31 cellular contexts compared by ENCODE assay signal in the genomic region with DNA sequence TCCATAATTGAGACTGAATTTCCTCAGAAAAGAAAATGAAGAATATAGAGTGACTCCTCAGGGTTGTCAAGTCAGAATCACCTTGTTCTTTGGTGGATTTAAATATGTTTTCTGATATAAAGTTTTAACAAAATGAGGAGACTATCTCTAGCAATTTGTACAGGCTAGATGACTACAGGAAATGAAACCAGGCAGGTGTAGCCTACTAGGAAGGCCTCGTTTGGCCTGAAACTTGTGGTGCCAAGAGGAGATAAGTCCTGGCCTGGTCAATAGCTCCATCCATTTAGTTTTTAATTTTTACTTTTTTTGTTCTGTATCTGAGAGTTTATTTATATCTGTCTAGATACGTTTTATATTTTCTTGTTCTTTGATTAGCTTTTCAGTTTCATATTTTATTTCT. TPM values are rescaled to one million over a fixed set of nuclear protein-coding genes. Genes with fewer than 3 reads are reported as not detected.
A peak's percentile ranks its signal among the peaks of the same experiment; 100 is the strongest.
DNase-seq lines count a peak whose midpoint lies in the region; ATAC-seq, FAIRE-seq and TF ChIP-seq lines count a peak whose summit lies in the region.
"Had no signal": no experiment of that assay in that cellular context is flagged by ENCODE, and none has a peak within 500 bp of the region (broad histone marks: within the 10 kb centered on the region; RNA-seq: fewer than 3 reads in every experiment).

No MANE protein-coding gene starts in this region.

- no peak overlapping the region for H3K27ac Mint-ChIP-seq in natural killer cell treated with Interleukin-12 subunit alpha and Interleukin-12 subunit beta and Interleukin-15 and Interleukin-18, amount 100 ng/mL, for 72 hours
- no peak overlapping the region for H3K27ac Mint-ChIP-seq in activated CD8-positive, alpha-beta memory T cell treated with anti-CD3 and anti-CD28 coated beads, Interleukin-2, amount 10 ng/mL, durations not matched to agents 7 days and 5 days
- H3K27ac Mint-ChIP-seq: activated CD4-positive, alpha-beta T cell treated with anti-CD3 and anti-CD28 coated beads, Interleukin-2, amount 10 ng/mL, durations not matched to agents 7 days and 5 days; activated naive CD8-positive, alpha-beta T cell treated with anti-CD3 and anti-CD28 coated beads, Interleukin-2, amount 50 U/mL, for 24 hours; activated T-cell treated with anti-CD3 and anti-CD28 coated beads, Interleukin-2, amount 50 U/mL, for 24 hours; CD4-positive, CD25-positive, alpha-beta regulatory T cell; nephron had no signal

- no peak for DNase-seq in GM12891 (ENCODE audit: insufficient read length, low spot score)
- DNase-seq in HTR-8/SVneo (ENCODE audit: insufficient read length, low spot score) = no peak
- no peak for DNase-seq in natural killer cell treated with Interleukin-12 subunit alpha and Interleukin-12 subunit beta and Interleukin-15 and Interleukin-18, amount 100 ng/mL, for 72 hours (ENCODE audit: low spot score)
- no peak for DNase-seq in NCI-H2029 treated with DMSO at 0.1 percent for 48 hours (lab: John Stamatoyannopoulos, UW)
- no peak for DNase-seq in activated CD8-positive, alpha-beta memory T cell treated with anti-CD3 and anti-CD28 coated beads, Interleukin-2, amount 10 ng/mL, durations not matched to agents 7 days and 5 days
- DNase-seq: activated CD4-positive, alpha-beta T cell treated with anti-CD3 and anti-CD28 coated beads, Interleukin-2, amount 10 ng/mL, durations not matched to agents 7 days and 5 days; activated effector memory CD4-positive, alpha-beta T cell treated with anti-CD3 and anti-CD28 coated beads, Interleukin-2, amount 50 U/mL, for 16 hours; activated naive CD8-positive, alpha-beta T cell treated with anti-CD3 and anti-CD28 coated beads, Interleukin-2, amount 50 U/mL, for 24 hours; activated T-cell treated with anti-CD3 and anti-CD28 coated beads, Interleukin-2, amount 50 U/mL, for 24 hours; AML-193; colonic mucosa; DND-41; effector memory CD4-positive, alpha-beta T cell; hypothalamus; MG63; NCI-H1930; NCI-H526; SHP77 treated with DMSO at 0.1 percent for 48 hours; stimulated activated CD4-positive, alpha-beta T cell treated with anti-CD3 and anti-CD28 coated beads, Interleukin-4, amount 100 ng/mL, for 24 hours; tibial artery had no signal

- CTCF ChIA-PET in activated CD8-positive, alpha-beta memory T cell treated with anti-CD3 and anti-CD28 coated beads, Interleukin-2, amount 10 ng/mL, durations not matched to agents 7 days and 5 days (lab: Charles Lee) = interaction anchor here (1.6 kb wide), 1 partner anchor 34 kb away, joined by 7 read pairs; no protein-coding TSS in a partner anchor

- H3K27me3 Mint-ChIP-seq in natural killer cell treated with Interleukin-12 subunit alpha and Interleukin-12 subunit beta and Interleukin-15 and Interleukin-18, amount 100 ng/mL, for 72 hours = peaks cover 5 to 8% of the 10 kb centered on the region in 2 donors
- H3K27me3 Mint-ChIP-seq in activated CD8-positive, alpha-beta memory T cell treated with anti-CD3 and anti-CD28 coated beads, Interleukin-2, amount 10 ng/mL, durations not matched to agents 7 days and 5 days = peaks cover 5% of the 10 kb centered on the region
- H3K27me3 Mint-ChIP-seq: activated T-cell treated with anti-CD3 and anti-CD28 coated beads, Interleukin-2, amount 50 U/mL, for 24 hours had no signal

- no peak for TF ChIP-seq POLR2A in GM12891 (IDR thresholded peaks at IDR 0.05; ENCODE audit: low read depth, low read length)

- no peak overlapping the region for H3K4me3 Mint-ChIP-seq in natural killer cell treated with Interleukin-12 subunit alpha and Interleukin-12 subunit beta and Interleukin-15 and Interleukin-18, amount 100 ng/mL, for 72 hours
- no peak overlapping the region for H3K4me3 Mint-ChIP-seq in activated CD8-positive, alpha-beta memory T cell treated with anti-CD3 and anti-CD28 coated beads, Interleukin-2, amount 10 ng/mL, durations not matched to agents 7 days and 5 days
- H3K4me3 Mint-ChIP-seq: activated CD4-positive, alpha-beta T cell treated with anti-CD3 and anti-CD28 coated beads, Interleukin-2, amount 10 ng/mL, durations not matched to agents 7 days and 5 days; activated naive CD8-positive, alpha-beta T cell treated with anti-CD3 and anti-CD28 coated beads, Interleukin-2, amount 50 U/mL, for 24 hours; activated T-cell treated with anti-CD3 and anti-CD28 coated beads, Interleukin-2, amount 50 U/mL, for 24 hours; CD4-positive, CD25-positive, alpha-beta regulatory T cell; nephron had no signal

- ATAC-seq in GM18909 (IDR thresholded peaks at IDR 0.05; ENCODE audit: poor library complexity, unreplicated experiment) = peak; percentile 64
- ATAC-seq in HG02678 (IDR thresholded peaks at IDR 0.05; ENCODE audit: unreplicated experiment) = peak; percentile 53
- ATAC-seq in natural killer cell treated with Interleukin-12 subunit alpha and Interleukin-12 subunit beta and Interleukin-15 and Interleukin-18, amount 100 ng/mL, for 72 hours = no peak
- no peak for ATAC-seq in activated CD8-positive, alpha-beta memory T cell treated with anti-CD3 and anti-CD28 coated beads, Interleukin-2, amount 10 ng/mL, durations not matched to agents 7 days and 5 days
- ATAC-seq in HG02610 (IDR thresholded peaks at IDR 0.05; ENCODE audit: unreplicated experiment) = no peak
- ATAC-seq: A549; activated naive CD8-positive, alpha-beta T cell treated with anti-CD3 and anti-CD28 coated beads, Interleukin-2, amount 50 U/mL, for 24 hours; Panc1 had no signal

- FAIRE-seq in GM12891 (lab: Jason Lieb, UNC) (peak; percentile 26), HTR-8/SVneo (lab: Jason Lieb, UNC) (peak; percentile 74)
- FAIRE-seq: A549, astrocyte, H54 had no signal

- no peaks in the 10 kb centered on the region for H3K36me3 Mint-ChIP-seq in natural killer cell treated with Interleukin-12 subunit alpha and Interleukin-12 subunit beta and Interleukin-15 and Interleukin-18, amount 100 ng/mL, for 72 hours
- H3K36me3 Mint-ChIP-seq in activated CD8-positive, alpha-beta memory T cell treated with anti-CD3 and anti-CD28 coated beads, Interleukin-2, amount 10 ng/mL, durations not matched to agents 7 days and 5 days = no peaks in the 10 kb centered on the region
- H3K36me3 Mint-ChIP-seq: CD4-positive, CD25-positive, alpha-beta regulatory T cell had no signal

- H3K4me1 Mint-ChIP-seq in natural killer cell treated with Interleukin-12 subunit alpha and Interleukin-12 subunit beta and Interleukin-15 and Interleukin-18, amount 100 ng/mL, for 72 hours (ENCODE audit: low read depth in 2 of 2) = peaks cover 0 to 7% of the 10 kb centered on the region in 2 donors
- peaks cover 8% of the 10 kb centered on the region for H3K4me1 Mint-ChIP-seq in activated CD8-positive, alpha-beta memory T cell treated with anti-CD3 and anti-CD28 coated beads, Interleukin-2, amount 10 ng/mL, durations not matched to agents 7 days and 5 days
- H3K4me1 Mint-ChIP-seq: nephron had no signal

- no peaks in the 10 kb centered on the region for H3K9me3 Mint-ChIP-seq in natural killer cell treated with Interleukin-12 subunit alpha and Interleukin-12 subunit beta and Interleukin-15 and Interleukin-18, amount 100 ng/mL, for 72 hours
- H3K9me3 Mint-ChIP-seq in activated CD8-positive, alpha-beta memory T cell treated with anti-CD3 and anti-CD28 coated beads, Interleukin-2, amount 10 ng/mL, durations not matched to agents 7 days and 5 days (ENCODE audit: low read depth) = no peaks in the 10 kb centered on the region
- H3K9me3 Mint-ChIP-seq: activated CD4-positive, alpha-beta T cell treated with anti-CD3 and anti-CD28 coated beads, Interleukin-2, amount 10 ng/mL, durations not matched to agents 7 days and 5 days; activated naive CD8-positive, alpha-beta T cell treated with anti-CD3 and anti-CD28 coated beads, Interleukin-2, amount 50 U/mL, for 24 hours; activated T-cell treated with anti-CD3 and anti-CD28 coated beads, Interleukin-2, amount 50 U/mL, for 24 hours; nephron had no signal

TF ChIP-seq in GM12891, 5 proteins besides CTCF, POLR2A, EP300 and RAD21:
- TF ChIP-seq PAX5 (IDR thresholded peaks at IDR 0.05; ENCODE audit: insufficient read depth, low read length, severe bottlenecking) (no peak), SPI1 (IDR thresholded peaks at IDR 0.05; ENCODE audit: low read depth, low read length) (peak; percentile 60; the same call in 1 of the 2 replicates), TAF1 (IDR thresholded peaks at IDR 0.05; ENCODE audit: low read depth, low read length) (no peak)

RNA-seq across cellular contexts. Expression of gene SYT16, which starts 8.7 kb away (rescaled TPM):
- polyA plus RNA-seq in GM12891 (2012; ENCODE audit: low read depth, missing spikeins) = 0.05 TPM
- under 1 TPM in 1 of 2 donors, not detected in 1; 0.36 TPM for total RNA-seq in natural killer cell treated with Interleukin-12 subunit alpha and Interleukin-12 subunit beta and Interleukin-15 and Interleukin-18, amount 100 ng/mL, for 72 hours
- not detected for total RNA-seq in activated CD8-positive, alpha-beta memory T cell treated with anti-CD3 and anti-CD28 coated beads, Interleukin-2, amount 10 ng/mL, durations not matched to agents 7 days and 5 days
- total RNA-seq: activated CD4-positive, alpha-beta T cell treated with anti-CD3 and anti-CD28 coated beads, Interleukin-2, amount 10 ng/mL, durations not matched to agents 7 days and 5 days; activated CD8-positive, alpha-beta memory T cell treated with anti-CD3 and anti-CD28 coated beads for 36 hours; CD4-positive, CD25-positive, alpha-beta regulatory T cell had no signal
- polyA plus RNA-seq: cardiac muscle cell; CD4-positive, CD25-positive, alpha-beta regulatory T cell had no signal

RNA-seq across cellular contexts. Expression of gene SNAPC1, which starts 41.5 kb away (rescaled TPM):
- polyA plus RNA-seq in GM12891 (2012; ENCODE audit: low read depth, missing spikeins) = 4.7 TPM
- total RNA-seq in natural killer cell treated with Interleukin-12 subunit alpha and Interleukin-12 subunit beta and Interleukin-15 and Interleukin-18, amount 100 ng/mL, for 72 hours = 1 to 10 TPM; 8.8 TPM
- total RNA-seq in activated CD8-positive, alpha-beta memory T cell treated with anti-CD3 and anti-CD28 coated beads, Interleukin-2, amount 10 ng/mL, durations not matched to agents 7 days and 5 days = 1 to 10 TPM; 5.1 to 5.8 TPM

Comparison
In these comparisons a context has a peak if more than half of its experiments do, and no peak if none do; other contexts are left out.
1. ATAC-seq: peak in GM18909 (single experiment) and HG02678 (single experiment); none in natural killer cell treated with Interleukin-12 subunit alpha and Interleukin-12 subunit beta and Interleukin-15 and Interleukin-18, amount 100 ng/mL, for 72 hours (0 of 2), activated CD8-positive, alpha-beta memory T cell treated with anti-CD3 and anti-CD28 coated beads, Interleukin-2, amount 10 ng/mL, durations not matched to agents 7 days and 5 days (single experiment) and HG02610 (single experiment).